Comparison of ENCODE assay signal across 1 cellular context in the genomic region with DNA sequence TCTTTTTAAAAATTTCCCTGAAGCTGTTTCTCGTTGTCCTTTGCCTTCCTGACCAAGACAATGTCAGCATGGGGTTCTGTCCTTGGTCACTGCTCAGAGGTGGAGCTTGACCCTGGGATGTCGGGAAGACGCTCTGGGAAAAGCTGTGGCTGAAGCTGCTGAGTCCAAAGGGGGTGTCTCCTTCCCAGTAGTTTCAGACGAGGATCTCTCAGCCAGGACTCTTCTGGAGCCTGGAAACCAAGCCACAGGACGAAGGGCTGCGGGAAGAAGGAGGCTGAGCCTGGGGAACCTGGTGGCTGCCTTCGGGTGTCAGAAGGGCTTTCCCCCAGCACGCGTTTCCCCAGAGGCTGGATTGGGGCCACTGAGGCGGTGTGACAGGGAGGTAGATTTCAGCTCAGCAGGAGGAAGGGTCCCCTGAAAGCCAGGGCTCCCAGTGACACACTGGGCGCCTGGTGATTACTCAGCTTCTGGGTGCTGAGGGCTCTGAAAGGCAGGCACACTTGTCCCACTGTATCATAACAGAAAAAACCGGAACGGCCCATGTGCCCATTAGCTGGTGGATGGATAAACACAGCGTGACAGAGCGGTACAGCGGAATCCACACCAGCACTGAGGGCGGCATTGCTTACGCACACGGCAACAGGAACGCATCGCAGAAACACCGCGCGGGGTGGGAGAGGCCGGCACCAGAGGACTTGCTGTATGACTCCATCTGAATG.
TF ChIP-seq lines count a peak whose summit lies in the region.

No MANE protein-coding gene starts in this region.

TF ChIP-seq in H1, 55 proteins besides CTCF, POLR2A, EP300 and RAD21:
- TF ChIP-seq RXRA (IDR thresholded peaks at IDR 0.05; ENCODE audit: insufficient read depth, low read depth, low read length) (no peak), SIN3A (conservative IDR thresholded peaks at IDR 0.05 in 1 of 2, IDR thresholded peaks at IDR 0.05 in 1 of 2; ENCODE audit: low read depth in 1 of 2, low read length in 2 of 2) (no peak), CHD1 (IDR thresholded peaks at IDR 0.05; ENCODE audit: low read depth, low read length) (no peak), SP4 (IDR thresholded peaks at IDR 0.05; ENCODE audit: low read length) (no peak), NANOG (IDR thresholded peaks at IDR 0.05; ENCODE audit: insufficient read depth, low read depth, low read length, poor library complexity, severe bottlenecking) (no peak), YY1 (IDR thresholded peaks at IDR 0.05; ENCODE audit: low read depth, low read length) (no peak), RFX5 (IDR thresholded peaks at IDR 0.05; ENCODE audit: borderline replicate concordance, low read depth, low read length) (no peak), CEBPB (IDR thresholded peaks at IDR 0.05; ENCODE audit: low read depth, low read length) (no peak), KDM1A (IDR thresholded peaks at IDR 0.05; ENCODE audit: borderline replicate concordance, low read length) (no peak), MAFK (IDR thresholded peaks at IDR 0.05; ENCODE audit: low read depth, low read length) (no peak), EGR1 (IDR thresholded peaks at IDR 0.05; ENCODE audit: borderline replicate concordance, low read depth, low read length) (no peak), CTBP2 (IDR thresholded peaks at IDR 0.05; ENCODE audit: borderline replicate concordance, insufficient read depth, insufficient read length, low read length) (no peak), CBX8 (IDR thresholded peaks at IDR 0.05; ENCODE audit: borderline replicate concordance, low read depth, low read length) (no peak), SP2 (IDR thresholded peaks at IDR 0.05; ENCODE audit: low read length) (no peak), BRCA1 (IDR thresholded peaks at IDR 0.05; ENCODE audit: low read depth, low read length) (no peak), JUN (IDR thresholded peaks at IDR 0.05; ENCODE audit: low read depth, low read length) (no peak), EZH2 (IDR thresholded peaks at IDR 0.05; ENCODE audit: low read depth, low read length, severe bottlenecking) (no peak), POU5F1 (IDR thresholded peaks at IDR 0.05; ENCODE audit: low read depth, low read length) (no peak)
- TF ChIP-seq, protein P1, sequence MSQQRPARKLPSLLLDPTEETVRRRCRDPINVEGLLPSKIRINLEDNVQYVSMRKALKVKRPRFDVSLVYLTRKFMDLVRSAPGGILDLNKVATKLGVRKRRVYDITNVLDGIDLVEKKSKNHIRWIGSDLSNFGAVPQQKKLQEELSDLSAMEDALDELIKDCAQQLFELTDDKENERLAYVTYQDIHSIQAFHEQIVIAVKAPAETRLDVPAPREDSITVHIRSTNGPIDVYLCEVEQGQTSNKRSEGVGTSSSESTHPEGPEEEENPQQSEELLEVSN (IDR thresholded peaks at IDR 0.05), result no peak
- TF ChIP-seq, protein P2, sequence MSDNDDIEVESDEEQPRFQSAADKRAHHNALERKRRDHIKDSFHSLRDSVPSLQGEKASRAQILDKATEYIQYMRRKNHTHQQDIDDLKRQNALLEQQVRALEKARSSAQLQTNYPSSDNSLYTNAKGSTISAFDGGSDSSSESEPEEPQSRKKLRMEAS (IDR thresholded peaks at IDR 0.05), result no peak
TF ChIP-seq in H1: peak in this region for 0.
